ENCODE assay signal across 8 cellular contexts in genomic region chr6:14210663-14211595, GRCh38.
A peak's percentile ranks its signal among the peaks of the same experiment; 100 is the strongest.
DNase-seq lines count a peak whose midpoint lies in the region; ATAC-seq and TF ChIP-seq lines count a peak whose summit lies in the region.

No MANE protein-coding gene starts in this region.

- H2BK12ac ChIP-seq in H9 (ENCODE audit: insufficient read length, low read depth, low read length), result no peak overlapping the region

- DNase-seq in GM03348 (ENCODE audit: low spot score) (peak; percentile 99), H9 (peak; percentile 93), M059J (ENCODE audit: low read depth) (peak; percentile 92), SIG-M5 treated with dmso at 0.1 percent for 504 hours (lab: John Stamatoyannopoulos, UW; ENCODE audit: unreplicated experiment) (peak; percentile 82), substantia nigra (lab: John Stamatoyannopoulos, UW) (peak; percentile 52 to 97 (median 88))
- peak; percentile 90 for DNase-seq in activated naive CD4-positive, alpha-beta T cell treated with Interleukin-2 at 50 U/mL for 16 hours

- no peak overlapping the region for H2AFZ ChIP-seq in H9 (ENCODE audit: low read length)

- no peak overlapping the region for H3K23ac ChIP-seq in H9 (ENCODE audit: insufficient read length, low read depth, low read length)

- no peaks in the 10 kb centered on the region for H3K27me3 ChIP-seq in H9 (ENCODE audit: insufficient read depth, low read length)
- no peaks in the 10 kb centered on the region for H3K27me3 ChIP-seq in gastroesophageal sphincter
- no peaks in the 10 kb centered on the region for H3K27me3 ChIP-seq in neutrophil

- H3K4me1 Mint-ChIP-seq in H9, result peaks cover 16 to 17% of the 10 kb centered on the region in 2 experiments

- peak overlapping the region; percentile 74 for H3K14ac ChIP-seq in H9 (ENCODE audit: insufficient read depth, low read length)

- H4K20me1 ChIP-seq in H9 (ENCODE audit: control insufficient read depth, insufficient read depth, insufficient read length), result no peaks in the 10 kb centered on the region

- H2AK5ac ChIP-seq in H9 (ENCODE audit: insufficient read length, low read length), result no peak overlapping the region

- H3K4me3 ChIP-seq in gastroesophageal sphincter, result peak overlapping the region; percentile 60 to 84
- peak overlapping the region; percentile 71 to 72 for H3K4me3 ChIP-seq in neutrophil (ENCODE audit: low read depth in 1 of 2, low read length in 1 of 2)

- H3K9ac ChIP-seq in H9 (ENCODE audit: extremely low read depth, insufficient read length, low read length), result peak overlapping the region; percentile 2

- H3K4ac ChIP-seq in H9 (ENCODE audit: low read depth, low read length), result no peak overlapping the region

- H4K8ac ChIP-seq in H9 (replicated peaks; ENCODE audit: insufficient read length, low read depth, low read length), result no peak overlapping the region

- H2BK5ac ChIP-seq in H9 (ENCODE audit: insufficient read length, low read length), result no peak overlapping the region

- no peak overlapping the region for H4K5ac ChIP-seq in H9 (ENCODE audit: insufficient read length, low read depth, low read length)

- peak; percentile 38 to 45 for TF ChIP-seq POLR2A in gastroesophageal sphincter (IDR thresholded peaks at IDR 0.05)

- no peaks in the 10 kb centered on the region for H3K79me1 ChIP-seq in H9 (ENCODE audit: insufficient read depth, low read depth, low read length, poor library complexity, severe bottlenecking)

- H3K56ac ChIP-seq in H9 (ENCODE audit: insufficient read length, low read depth, low read length), result no peak overlapping the region

- H2BK20ac ChIP-seq in H9 (ENCODE audit: low read depth, low read length, poor library complexity, severe bottlenecking), result no peak overlapping the region

- peaks cover 35% of the 10 kb centered on the region for H3K27me3 Mint-ChIP-seq in H9 (ENCODE audit: low read depth)

- H3K36me3 ChIP-seq in gastroesophageal sphincter (no peaks in the 10 kb centered on the region), neutrophil (no peaks in the 10 kb centered on the region)

- H3K4me3 Mint-ChIP-seq in H9, result peak overlapping the region; percentile 64 to 69

- H2BK15ac ChIP-seq in H9 (ENCODE audit: low read depth, low read length), result no peak overlapping the region

- H3K18ac ChIP-seq in H9 (ENCODE audit: insufficient read length, low read depth, low read length), result peak overlapping the region; percentile 53

- H3K27ac ChIP-seq in H9 (ENCODE audit: insufficient read length, low read depth, low read length) (no peak overlapping the region), gastroesophageal sphincter (peak overlapping the region; percentile 43 to 89 (median 84)), neutrophil (peak overlapping the region; percentile 52), substantia nigra (ENCODE audit: low read depth, low read length, poor library complexity, severe bottlenecking) (peak overlapping the region; percentile 71)

- H3K9me3 ChIP-seq in H9 (ENCODE audit: control insufficient read depth, low read depth, low read length) (no peaks in the 10 kb centered on the region), gastroesophageal sphincter (no peaks in the 10 kb centered on the region), neutrophil (no peaks in the 10 kb centered on the region)

- no peak overlapping the region for H2BK120ac ChIP-seq in H9 (ENCODE audit: low read depth, low read length, poor library complexity, severe bottlenecking)

- peak overlapping the region; percentile 72 for H3K4me2 ChIP-seq in H9 (ENCODE audit: insufficient read depth, insufficient read length, low read length)

- TF ChIP-seq CTCF in H9 (conservative IDR thresholded peaks at IDR 0.05) (peak; percentile 72), gastroesophageal sphincter (IDR thresholded peaks at IDR 0.05) (peak; percentile 60 to 100 (median 86)), neutrophil (IDR thresholded peaks at IDR 0.05) (peak; percentile 78)

- ATAC-seq in gastroesophageal sphincter, result peak; percentile 97

- H3K9me3 Mint-ChIP-seq in H9, result peaks cover 9 to 10% of the 10 kb centered on the region in 2 experiments

- no CpG with 5 or more reads among the region's 101 CpGs for WGBS in H9 (ENCODE audit: extremely low coverage, insufficient read length, low lambda C conversion rate)
- 0 to 6% methylated on average over 1 to 7 of the region's 101 CpGs for WGBS in gastroesophageal sphincter (ENCODE audit: low coverage in 1 of 2), 2 donors

- H3K27ac Mint-ChIP-seq in H9, result peak overlapping the region in 2 of 3 experiments; percentile 36 to 53; a peak in 2 of 7 replicates

- H4K91ac ChIP-seq in H9 (ENCODE audit: insufficient read length, low read depth, low read length), result no peak overlapping the region

- peaks cover 0 to 14% (median 9%) of the 10 kb centered on the region in 3 experiments; a peak in 4 of 7 replicates for H3K36me3 Mint-ChIP-seq in H9 (ENCODE audit: insufficient read depth in 1 of 3, low read depth in 3 of 3)

- peaks cover 2% of the 10 kb centered on the region; the same call in 1 of the 2 replicates for H3K4me1 ChIP-seq in H9 (ENCODE audit: insufficient read depth, low read length)
- H3K4me1 ChIP-seq in gastroesophageal sphincter, result peaks cover 0 to 18% (median 4%) of the 10 kb centered on the region in 3 donors
- H3K4me1 ChIP-seq in neutrophil (ENCODE audit: control insufficient read depth in 1 of 2, insufficient read depth in 1 of 2, low read depth in 1 of 2, low read length in 1 of 2), result peaks cover 15 to 21% of the 10 kb centered on the region in 2 experiments

- H3T11ph ChIP-seq in H9 (ENCODE audit: low read length), result no peak overlapping the region

- H3K23me2 ChIP-seq in H9 (ENCODE audit: insufficient read length, low read depth, low read length, poor library complexity, severe bottlenecking), result peaks cover 4% of the 10 kb centered on the region

- no peak for TF ChIP-seq EP300 in gastroesophageal sphincter (IDR thresholded peaks at IDR 0.05)

- no peaks in the 10 kb centered on the region for H3K79me2 ChIP-seq in H9 (ENCODE audit: insufficient read depth, low read length)
